In the genomic region with DNA sequence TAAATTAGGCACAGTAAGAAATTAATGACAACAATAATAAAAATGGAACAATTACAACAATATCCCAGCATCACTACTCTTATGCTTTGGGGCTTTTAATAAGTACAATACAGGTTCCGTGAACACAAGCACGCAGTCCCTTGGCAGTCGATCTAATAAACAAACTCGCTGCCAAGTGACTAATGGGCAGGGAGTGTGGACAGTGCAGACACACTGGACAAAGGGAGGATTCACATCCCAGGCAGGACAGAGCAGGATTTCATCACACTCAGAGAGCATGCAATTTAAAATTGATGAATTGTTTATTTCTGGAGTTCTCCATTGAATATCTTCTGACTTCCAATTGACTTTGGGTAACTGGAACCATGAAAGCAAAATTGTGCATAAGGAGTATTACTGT, we compare ENCODE assay signal across 12 cellular contexts.
DNase-seq lines count a peak whose midpoint lies in the region; ATAC-seq and TF ChIP-seq lines count a peak whose summit lies in the region.
"Had no signal": no experiment of that assay in that cellular context is flagged by ENCODE, and none has a peak within 500 bp of the region (broad histone marks: within the 10 kb centered on the region; RNA-seq: fewer than 3 reads in every experiment).

No MANE protein-coding gene starts in this region.

- no peak overlapping the region for H3K4me3 ChIP-seq in dorsolateral prefrontal cortex
- H3K4me3 ChIP-seq: BLaER1 had no signal

- no peak overlapping the region for H3K4me3 Mint-ChIP-seq in CD4-positive, alpha-beta T cell

- intact Hi-C loops in dorsolateral prefrontal cortex (cut with DNase I), result loop anchor here (1.0 to 10.0 kb wide), 6 partner anchors 235 to 579 kb away; no protein-coding TSS in a partner anchor
- intact Hi-C loops in CD4-positive, alpha-beta T cell (cut with DNase I, micrococcal nuclease), result loop anchor here (2.0 to 5.0 kb wide), 5 partner anchors 238 to 1807 kb away; no protein-coding TSS in a partner anchor

- no peak overlapping the region for H3K27ac Mint-ChIP-seq in CD4-positive, alpha-beta T cell

- no peaks in the 10 kb centered on the region for H3K9me3 ChIP-seq in CD4-positive, alpha-beta T cell (ENCODE audit: control insufficient read depth, low read length)
- H3K9me3 ChIP-seq: BLaER1 had no signal

- CTCF ChIA-PET in CD4-positive, alpha-beta T cell (lab: Charles Lee), result no interaction called here

- no peaks in the 10 kb centered on the region for H3K9me3 Mint-ChIP-seq in CD4-positive, alpha-beta T cell

- peak overlapping the region in 58 of 59 donors; percentile 10 to 94 (median 83) for H3K27ac ChIP-seq in dorsolateral prefrontal cortex
- H3K27ac ChIP-seq in CD4-positive, alpha-beta T cell (ENCODE audit: low read depth, low read length), result no peak overlapping the region
- H3K27ac ChIP-seq: BLaER1 had no signal

- POLR2A ChIA-PET in CD4-positive, alpha-beta T cell (lab: Charles Lee), result no interaction called here

- no peak for ATAC-seq in HG03135 (IDR thresholded peaks at IDR 0.05; ENCODE audit: unreplicated experiment)
- ATAC-seq in HG03469 (IDR thresholded peaks at IDR 0.05; ENCODE audit: unreplicated experiment), result no peak
- no peak for ATAC-seq in CD4-positive, alpha-beta T cell (ENCODE audit: poor library complexity)
- ATAC-seq: HCT116 had no signal

- TF ChIP-seq CTCF in dorsolateral prefrontal cortex (IDR thresholded peaks at IDR 0.05 in 54 of 56, conservative IDR thresholded peaks at IDR 0.05 in 2 of 56; ENCODE audit: low read depth in 1 of 56, partially characterized antibody in 56 of 56), result peak in 16 of 56 donors; percentile 10 to 52 (median 23)
- TF ChIP-seq CTCF in CD4-positive, alpha-beta T cell (IDR thresholded peaks at IDR 0.05), result no peak

- no peaks in the 10 kb centered on the region for H3K36me3 Mint-ChIP-seq in CD4-positive, alpha-beta T cell (ENCODE audit: low read depth)

- no peaks in the 10 kb centered on the region for H3K27me3 Mint-ChIP-seq in CD4-positive, alpha-beta T cell

- peaks cover 8% of the 10 kb centered on the region for H3K4me1 Mint-ChIP-seq in CD4-positive, alpha-beta T cell (ENCODE audit: low read depth)

- H3K27me3 ChIP-seq in dorsolateral prefrontal cortex, result no peaks in the 10 kb centered on the region
- no peaks in the 10 kb centered on the region for H3K27me3 ChIP-seq in CD4-positive, alpha-beta T cell (ENCODE audit: control insufficient read depth, insufficient read depth, low read length)
- H3K27me3 ChIP-seq: BLaER1 had no signal

- peak; percentile 88 for DNase-seq in AG08395 (ENCODE audit: low spot score)
- DNase-seq in NCI-H226, result peak; percentile 37
- DNase-seq in dorsolateral prefrontal cortex, result peak; percentile 28 to 89 (median 72)
- DNase-seq in middle frontal gyrus (ENCODE audit: extremely low spot score, low spot score), result peak; percentile 61
- DNase-seq in ureter (ENCODE audit: low spot score), result no peak
- no peak for DNase-seq in CD4-positive, alpha-beta T cell
- DNase-seq: NCI-H2171, T-helper 1 cell had no signal

Comparison
In these comparisons a context has a peak if more than half of its experiments do, and no peak if none do; other contexts are left out.
1. DNase-seq: peak in AG08395 (single experiment), NCI-H226 (single experiment), dorsolateral prefrontal cortex (10 of 10) and middle frontal gyrus (single experiment); none in ureter (single experiment) and CD4-positive, alpha-beta T cell (0 of 10).